ENCODE assay signal across 8 cellular contexts in genomic region chr6:144659202-144659731, GRCh38.
DNase-seq lines count a peak whose midpoint lies in the region; ATAC-seq and TF ChIP-seq lines count a peak whose summit lies in the region.

No MANE protein-coding gene starts in this region.

- CTCF ChIA-PET in activated CD4-positive, alpha-beta T cell treated with anti-CD3 and anti-CD28 coated beads for 36 hours (lab: Charles Lee), result interaction anchor here (0.6 to 1.9 kb wide), 6 partner anchors 10 to 550 kb away, joined by 3 to 4 read pairs (median 3); no protein-coding TSS in a partner anchor

- H3K4me3 ChIP-seq in OCI-LY1 (ENCODE audit: low read depth, low read length, poor library complexity, severe bottlenecking), result peak overlapping the region; percentile 57

- peak overlapping the region; percentile 41 for H3K4me3 Mint-ChIP-seq in activated CD4-positive, alpha-beta T cell treated with anti-CD3 and anti-CD28 coated beads for 36 hours
- peak overlapping the region; percentile 64 to 66 for H3K4me3 Mint-ChIP-seq in effector memory CD8-positive, alpha-beta T cell
- H3K4me3 Mint-ChIP-seq in natural killer cell treated with Interleukin-12 subunit alpha and Interleukin-12 subunit beta and Interleukin-15 and Interleukin-18, amount 100 ng/mL, for 72 hours, result peak overlapping the region; percentile 76

- intact Hi-C loops in activated CD4-positive, alpha-beta T cell treated with anti-CD3 and anti-CD28 coated beads for 36 hours (cut with DNase I, micrococcal nuclease), result no loop called here

- no peaks in the 10 kb centered on the region for H3K36me3 Mint-ChIP-seq in activated CD4-positive, alpha-beta T cell treated with anti-CD3 and anti-CD28 coated beads for 36 hours (ENCODE audit: low read depth)
- peaks cover 3% of the 10 kb centered on the region for H3K36me3 Mint-ChIP-seq in effector memory CD8-positive, alpha-beta T cell (ENCODE audit: insufficient read depth)
- H3K36me3 Mint-ChIP-seq in natural killer cell treated with Interleukin-12 subunit alpha and Interleukin-12 subunit beta and Interleukin-15 and Interleukin-18, amount 100 ng/mL, for 72 hours, result peaks cover 4% of the 10 kb centered on the region

- H3K4me1 ChIP-seq in OCI-LY1 (ENCODE audit: insufficient read depth, low read length, severe bottlenecking), result peaks cover 90% of the 10 kb centered on the region

- no peaks in the 10 kb centered on the region for H4K20me1 ChIP-seq in OCI-LY1 (ENCODE audit: insufficient read depth, low read length)

- TF ChIP-seq CTCF in OCI-LY1 (IDR thresholded peaks at IDR 0.05; ENCODE audit: low read length), result no peak

- H3K9me2 ChIP-seq in OCI-LY1 (ENCODE audit: low read depth, low read length), result no peaks in the 10 kb centered on the region

- H3K9me3 Mint-ChIP-seq in activated CD4-positive, alpha-beta T cell treated with anti-CD3 and anti-CD28 coated beads for 36 hours (ENCODE audit: low read depth), result peaks cover 2% of the 10 kb centered on the region
- H3K9me3 Mint-ChIP-seq in effector memory CD8-positive, alpha-beta T cell, result no peaks in the 10 kb centered on the region
- no peaks in the 10 kb centered on the region for H3K9me3 Mint-ChIP-seq in natural killer cell treated with Interleukin-12 subunit alpha and Interleukin-12 subunit beta and Interleukin-15 and Interleukin-18, amount 100 ng/mL, for 72 hours

- H3K9ac ChIP-seq in OCI-LY1 (ENCODE audit: low read length), result peak overlapping the region; percentile 57

- H3K27me3 Mint-ChIP-seq in activated CD4-positive, alpha-beta T cell treated with anti-CD3 and anti-CD28 coated beads for 36 hours, result no peaks in the 10 kb centered on the region
- H3K27me3 Mint-ChIP-seq in effector memory CD8-positive, alpha-beta T cell, result no peaks in the 10 kb centered on the region
- no peaks in the 10 kb centered on the region for H3K27me3 Mint-ChIP-seq in natural killer cell treated with Interleukin-12 subunit alpha and Interleukin-12 subunit beta and Interleukin-15 and Interleukin-18, amount 100 ng/mL, for 72 hours

- peak overlapping the region; percentile 75 for H3K27ac Mint-ChIP-seq in activated CD4-positive, alpha-beta T cell treated with anti-CD3 and anti-CD28 coated beads for 36 hours
- H3K27ac Mint-ChIP-seq in effector memory CD8-positive, alpha-beta T cell, result peak overlapping the region; percentile 88 to 92
- H3K27ac Mint-ChIP-seq in natural killer cell treated with Interleukin-12 subunit alpha and Interleukin-12 subunit beta and Interleukin-15 and Interleukin-18, amount 100 ng/mL, for 72 hours, result peak overlapping the region; percentile 91 to 95

- H3F3A ChIP-seq in OCI-LY1 (ENCODE audit: insufficient read depth, low read length), result no peaks in the 10 kb centered on the region

- H3K9me3 ChIP-seq in OCI-LY1 (ENCODE audit: low read length), result no peaks in the 10 kb centered on the region

- H3K36me3 ChIP-seq in OCI-LY1 (ENCODE audit: insufficient read depth, low read length), result no peaks in the 10 kb centered on the region

- peak overlapping the region; percentile 72 for H3K27ac ChIP-seq in OCI-LY1 (ENCODE audit: low read depth, low read length, poor library complexity, severe bottlenecking)

- H2AFZ ChIP-seq in OCI-LY1 (ENCODE audit: low read length), result no peak overlapping the region

- DNase-seq in activated CD4-positive, alpha-beta T cell treated with anti-CD3 and anti-CD28 coated beads for 36 hours, result peak; percentile 27
- DNase-seq in activated CD4-positive, alpha-beta T cell treated with anti-CD3 and anti-CD28 coated beads, Interleukin-2, amount 50 U/mL, for 1 hour, result no peak
- DNase-seq in effector memory CD8-positive, alpha-beta T cell, result no peak
- DNase-seq in natural killer cell treated with Interleukin-12 subunit alpha and Interleukin-12 subunit beta and Interleukin-15 and Interleukin-18, amount 100 ng/mL, for 72 hours (ENCODE audit: low spot score), result peak; percentile 71
- DNase-seq in KG1 (lab: John Stamatoyannopoulos, UW), result no peak
- DNase-seq in HCEC 1CT, result no peak

- H3K4me2 ChIP-seq in OCI-LY1 (ENCODE audit: low read length), result peak overlapping the region; percentile 69

- H3K27me3 ChIP-seq in OCI-LY1 (ENCODE audit: insufficient read depth, low read length), result no peaks in the 10 kb centered on the region

- no peaks in the 10 kb centered on the region for H3K79me2 ChIP-seq in OCI-LY1 (ENCODE audit: insufficient read depth, low read length)

- H3K4me1 Mint-ChIP-seq in activated CD4-positive, alpha-beta T cell treated with anti-CD3 and anti-CD28 coated beads for 36 hours, result peaks cover 70% of the 10 kb centered on the region
- peaks cover 40 to 78% of the 10 kb centered on the region in 2 donors for H3K4me1 Mint-ChIP-seq in effector memory CD8-positive, alpha-beta T cell (ENCODE audit: low read depth in 2 of 2)
- peaks cover 70 to 79% of the 10 kb centered on the region in 2 donors for H3K4me1 Mint-ChIP-seq in natural killer cell treated with Interleukin-12 subunit alpha and Interleukin-12 subunit beta and Interleukin-15 and Interleukin-18, amount 100 ng/mL, for 72 hours (ENCODE audit: low read depth in 2 of 2)

- POLR2A ChIA-PET in activated CD4-positive, alpha-beta T cell treated with anti-CD3 and anti-CD28 coated beads for 36 hours (lab: Charles Lee), result interaction anchor here (0.5 to 0.8 kb wide), 3 partner anchors 15 to 247 kb away, joined by 3 to 6 read pairs (median 3); no protein-coding TSS in a partner anchor

- ATAC-seq in activated CD4-positive, alpha-beta T cell treated with anti-CD3 and anti-CD28 coated beads for 36 hours, result peak; percentile 45
- ATAC-seq in HG02642 (IDR thresholded peaks at IDR 0.05; ENCODE audit: poor library complexity, unreplicated experiment), result peak; percentile 74
- ATAC-seq in effector memory CD8-positive, alpha-beta T cell (replicated peaks), result peak; percentile 55
- peak; percentile 79 to 82 for ATAC-seq in natural killer cell treated with Interleukin-12 subunit alpha and Interleukin-12 subunit beta and Interleukin-15 and Interleukin-18, amount 100 ng/mL, for 72 hours

Comparison
In these comparisons a context has a peak if more than half of its experiments do, and no peak if none do; other contexts are left out.
1. DNase-seq: peak in activated CD4-positive, alpha-beta T cell treated with anti-CD3 and anti-CD28 coated beads for 36 hours (single experiment) and natural killer cell treated with Interleukin-12 subunit alpha and Interleukin-12 subunit beta and Interleukin-15 and Interleukin-18, amount 100 ng/mL, for 72 hours (single experiment); none in activated CD4-positive, alpha-beta T cell treated with anti-CD3 and anti-CD28 coated beads, Interleukin-2, amount 50 U/mL, for 1 hour (single experiment), effector memory CD8-positive, alpha-beta T cell (0 of 3), KG1 (single experiment) and HCEC 1CT (single experiment).
2. Peak in every context shown above with its lines, with median percentiles within 50 percentile points of each other: ATAC-seq, H3K27ac Mint-ChIP-seq and H3K4me3 Mint-ChIP-seq.